11 cellular contexts compared by ENCODE assay signal in the genomic region with DNA sequence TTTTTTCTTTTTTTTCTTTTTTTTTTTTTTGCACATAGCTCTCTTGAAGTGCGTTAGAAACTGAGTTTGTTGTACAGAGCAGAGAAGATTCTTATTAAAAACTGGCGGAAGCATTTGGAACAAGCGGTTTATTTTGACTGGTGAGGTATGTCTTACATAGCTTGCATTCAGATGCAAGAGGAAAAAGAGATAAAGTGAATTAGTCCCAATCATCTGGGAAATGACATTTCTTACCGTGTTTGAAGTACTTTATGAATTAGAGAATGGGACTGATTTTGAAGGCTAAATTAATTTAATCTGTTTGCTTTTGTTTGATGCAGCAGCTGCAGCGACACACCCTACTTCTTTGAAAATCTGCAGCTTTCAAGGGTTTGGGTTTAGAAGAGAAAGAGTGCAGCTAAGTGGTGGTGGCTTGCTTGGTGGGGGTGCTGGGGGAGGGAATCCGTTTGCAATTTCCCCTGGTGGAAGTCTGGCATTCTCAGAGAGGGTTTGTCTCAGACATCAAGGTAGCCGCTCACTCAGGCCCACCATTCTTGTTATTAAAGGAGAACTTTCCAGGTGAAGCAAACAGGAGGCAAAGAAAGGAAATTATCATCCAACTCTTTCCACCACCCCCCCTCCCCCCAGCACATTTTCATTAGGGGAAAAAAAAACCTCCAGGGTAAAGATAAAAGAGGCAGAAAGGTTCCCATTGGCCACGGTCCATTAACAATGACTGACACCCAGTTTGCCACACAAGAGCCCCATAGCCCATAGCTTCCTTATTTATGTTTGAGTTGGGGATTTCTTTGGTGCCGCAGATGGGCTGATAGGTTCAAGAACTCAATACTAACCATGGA.
A peak's percentile ranks its signal among the peaks of the same experiment; 100 is the strongest.
DNase-seq lines count a peak whose midpoint lies in the region; ATAC-seq and TF ChIP-seq lines count a peak whose summit lies in the region.
"Had no signal": no experiment of that assay in that cellular context is flagged by ENCODE, and none has a peak within 500 bp of the region (broad histone marks: within the 10 kb centered on the region; RNA-seq: fewer than 3 reads in every experiment).

No MANE protein-coding gene starts in this region.

- DNase-seq in GM23248 (no peak), NT2/D1 (ENCODE audit: low read depth, low spot score) (no peak), endothelial cell (ENCODE audit: low spot score) (no peak), neural progenitor cell (ENCODE audit: low spot score) (peak; percentile 64), NCI-H2171 treated with DMSO at 0.1 percent for 48 hours (lab: John Stamatoyannopoulos, UW) (no peak), SHP77 (lab: John Stamatoyannopoulos, UW) (no peak)
- DNase-seq in naive thymus-derived CD8-positive, alpha-beta T cell, result no peak
- DNase-seq: activated T-cell treated with anti-CD3 and anti-CD28 coated beads, Interleukin-2, amount 50 U/mL, for 1 hour; central memory CD4-positive, alpha-beta T cell; DND-41 had no signal

- H4K20me1 ChIP-seq in GM23248 (ENCODE audit: insufficient read depth) (no peaks in the 10 kb centered on the region), neural progenitor cell (ENCODE audit: low read depth) (no peaks in the 10 kb centered on the region)

- H3K27ac Mint-ChIP-seq in endothelial cell (ENCODE audit: unreplicated experiment), result peak overlapping the region; percentile 84
- peak overlapping the region; percentile 99 for H3K27ac Mint-ChIP-seq in neural progenitor cell
- H3K27ac Mint-ChIP-seq in activated T-helper 17 cell treated with anti-CD3 and anti-CD28 coated beads, Interleukin-2, amount 50 U/mL, for 72 hours, result no peak overlapping the region
- H3K27ac Mint-ChIP-seq in naive thymus-derived CD8-positive, alpha-beta T cell, result no peak overlapping the region

- H3F3A ChIP-seq in GM23248 (ENCODE audit: insufficient read depth) (peaks cover 19% of the 10 kb centered on the region), neural progenitor cell (ENCODE audit: low read depth) (peaks cover 98% of the 10 kb centered on the region)

- no peaks in the 10 kb centered on the region for H3K36me3 Mint-ChIP-seq in endothelial cell (ENCODE audit: low read depth, unreplicated experiment)
- peaks cover 3% of the 10 kb centered on the region for H3K36me3 Mint-ChIP-seq in neural progenitor cell
- H3K36me3 Mint-ChIP-seq in activated T-helper 17 cell treated with anti-CD3 and anti-CD28 coated beads, Interleukin-2, amount 50 U/mL, for 72 hours (ENCODE audit: low read depth), result no peaks in the 10 kb centered on the region
- H3K36me3 Mint-ChIP-seq in naive thymus-derived CD8-positive, alpha-beta T cell, result no peaks in the 10 kb centered on the region

- peaks cover 27% of the 10 kb centered on the region for H3K4me1 ChIP-seq in GM23248 (ENCODE audit: insufficient read depth)
- peaks cover 4% of the 10 kb centered on the region for H3K4me1 ChIP-seq in NT2/D1 (ENCODE audit: insufficient read depth, insufficient read length)
- H3K4me1 ChIP-seq in neural progenitor cell, result peaks cover 85% of the 10 kb centered on the region

- peaks cover 24% of the 10 kb centered on the region for H3K4me1 Mint-ChIP-seq in endothelial cell (ENCODE audit: unreplicated experiment)
- peaks cover 77% of the 10 kb centered on the region for H3K4me1 Mint-ChIP-seq in neural progenitor cell
- no peaks in the 10 kb centered on the region for H3K4me1 Mint-ChIP-seq in activated T-helper 17 cell treated with anti-CD3 and anti-CD28 coated beads, Interleukin-2, amount 50 U/mL, for 72 hours
- peaks cover 0 to 7% (median 3%) of the 10 kb centered on the region in 4 donors for H3K4me1 Mint-ChIP-seq in naive thymus-derived CD8-positive, alpha-beta T cell

- H3K9ac ChIP-seq in GM23248 (no peak overlapping the region), NT2/D1 (ENCODE audit: insufficient read length, low read depth) (peak overlapping the region; percentile 79), neural progenitor cell (no peak overlapping the region)

- H3K36me3 ChIP-seq in GM23248 (ENCODE audit: low read depth), result no peaks in the 10 kb centered on the region
- H3K36me3 ChIP-seq in NT2/D1 (ENCODE audit: insufficient read depth, insufficient read length, low read length), result no peaks in the 10 kb centered on the region
- no peaks in the 10 kb centered on the region for H3K36me3 ChIP-seq in neural progenitor cell

- in situ Hi-C loops in GM23248 (cut with MboI), result loop anchor here (25.0 kb wide), 1 partner anchor 444 kb away; no protein-coding TSS in a partner anchor

- H3K9me3 ChIP-seq in GM23248 (ENCODE audit: low read depth) (no peaks in the 10 kb centered on the region), NT2/D1 (ENCODE audit: insufficient read depth, low read length) (no peaks in the 10 kb centered on the region), neural progenitor cell (ENCODE audit: low read depth) (no peaks in the 10 kb centered on the region)

- H3K27ac ChIP-seq in GM23248 (peak overlapping the region; percentile 67; the same call in 1 of the 2 replicates), neural progenitor cell (peak overlapping the region; percentile 94)

- H3K9me2 ChIP-seq in GM23248 (ENCODE audit: insufficient read depth), result no peaks in the 10 kb centered on the region

- no peak for ATAC-seq in activated T-helper 17 cell treated with anti-CD3 and anti-CD28 coated beads, Interleukin-2, amount 50 U/mL, for 72 hours (replicated peaks)
- no peak for ATAC-seq in naive thymus-derived CD8-positive, alpha-beta T cell

- H3K27me3 ChIP-seq in GM23248 (replicated peaks; ENCODE audit: insufficient read depth), result no peaks in the 10 kb centered on the region
- H3K27me3 ChIP-seq in NT2/D1 (ENCODE audit: insufficient read depth, insufficient read length), result no peaks in the 10 kb centered on the region
- no peaks in the 10 kb centered on the region for H3K27me3 ChIP-seq in neural progenitor cell

- H3K4me3 ChIP-seq in GM23248 (peak overlapping the region; percentile 68), NT2/D1 (ENCODE audit: insufficient read length, low read depth) (peak overlapping the region; percentile 49), neural progenitor cell (peak overlapping the region; percentile 50)

- peak overlapping the region; percentile 62 for H3K4me3 Mint-ChIP-seq in endothelial cell (ENCODE audit: unreplicated experiment)
- peak overlapping the region; percentile 88 for H3K4me3 Mint-ChIP-seq in neural progenitor cell
- H3K4me3 Mint-ChIP-seq in activated T-helper 17 cell treated with anti-CD3 and anti-CD28 coated beads, Interleukin-2, amount 50 U/mL, for 72 hours, result no peak overlapping the region
- H3K4me3 Mint-ChIP-seq in naive thymus-derived CD8-positive, alpha-beta T cell, result no peak overlapping the region

- H3K27me3 Mint-ChIP-seq in endothelial cell (ENCODE audit: unreplicated experiment) (peaks cover 1% of the 10 kb centered on the region), neural progenitor cell (ENCODE audit: insufficient read depth, low read depth) (peaks cover 8% of the 10 kb centered on the region)
- peaks cover 24% of the 10 kb centered on the region for H3K27me3 Mint-ChIP-seq in activated T-helper 17 cell treated with anti-CD3 and anti-CD28 coated beads, Interleukin-2, amount 50 U/mL, for 72 hours
- peaks cover 4 to 35% (median 17%) of the 10 kb centered on the region in 5 donors for H3K27me3 Mint-ChIP-seq in naive thymus-derived CD8-positive, alpha-beta T cell

- H3K79me2 ChIP-seq in GM23248 (ENCODE audit: insufficient read depth), result no peaks in the 10 kb centered on the region
- peaks cover 43% of the 10 kb centered on the region for H3K79me2 ChIP-seq in neural progenitor cell (ENCODE audit: low read depth)

- WGBS in GM23248 (ENCODE audit: low coverage in 1 of 2, low lambda C conversion rate in 2 of 2, missing lambda C conversion rate in 2 of 2), 2 experiments, result 44 to 46% methylated on average over 9 of the region's 9 CpGs

- peak overlapping the region; percentile 28; the same call in 1 of the 2 replicates for H2AFZ ChIP-seq in GM23248
- no peak overlapping the region for H2AFZ ChIP-seq in neural progenitor cell (replicated peaks)

- TF ChIP-seq CTCF in endothelial cell (IDR thresholded peaks at IDR 0.05; ENCODE audit: unreplicated experiment), result no peak
- TF ChIP-seq CTCF in neural progenitor cell (IDR thresholded peaks at IDR 0.05), result no peak

- POLR2A ChIA-PET in naive thymus-derived CD8-positive, alpha-beta T cell (lab: Charles Lee), result no interaction called here

- no peaks in the 10 kb centered on the region for H3K9me3 Mint-ChIP-seq in endothelial cell (ENCODE audit: unreplicated experiment)
- peaks cover 5% of the 10 kb centered on the region for H3K9me3 Mint-ChIP-seq in neural progenitor cell
- no peaks in the 10 kb centered on the region for H3K9me3 Mint-ChIP-seq in activated T-helper 17 cell treated with anti-CD3 and anti-CD28 coated beads, Interleukin-2, amount 50 U/mL, for 72 hours
- H3K9me3 Mint-ChIP-seq in naive thymus-derived CD8-positive, alpha-beta T cell, result no peaks in the 10 kb centered on the region

- H3K4me2 ChIP-seq in GM23248 (ENCODE audit: unreplicated experiment), result peak overlapping the region; percentile 88
- peak overlapping the region; percentile 79 for H3K4me2 ChIP-seq in neural progenitor cell

Comparison
In these comparisons a context has a peak if more than half of its experiments do, and no peak if none do; other contexts are left out.
1. H3K27ac Mint-ChIP-seq: peak in endothelial cell (single experiment) and neural progenitor cell (single experiment); none in activated T-helper 17 cell treated with anti-CD3 and anti-CD28 coated beads, Interleukin-2, amount 50 U/mL, for 72 hours (single experiment) and naive thymus-derived CD8-positive, alpha-beta T cell (0 of 10).
2. H3K4me3 Mint-ChIP-seq: peak in endothelial cell (single experiment) and neural progenitor cell (single experiment); none in activated T-helper 17 cell treated with anti-CD3 and anti-CD28 coated beads, Interleukin-2, amount 50 U/mL, for 72 hours (single experiment) and naive thymus-derived CD8-positive, alpha-beta T cell (0 of 10).
3. Peak in every context shown above with its lines, with median percentiles within 50 percentile points of each other: H3K4me3 ChIP-seq.